ENCODE assay signal across 23 cellular contexts in genomic region chrX:31178769-31179125, GRCh38.
DNase-seq lines count a peak whose midpoint lies in the region; ATAC-seq and TF ChIP-seq lines count a peak whose summit lies in the region.
"Had no signal": no experiment of that assay in that cellular context is flagged by ENCODE, and none has a peak within 500 bp of the region (broad histone marks: within the 10 kb centered on the region; RNA-seq: fewer than 3 reads in every experiment).

No MANE protein-coding gene starts in this region.

- H3K36me3 ChIP-seq in breast epithelium (no peaks in the 10 kb centered on the region), heart left ventricle (peaks cover 0 to 47% (median 0%) of the 10 kb centered on the region in 9 donors)

- ATAC-seq in GM18907 (IDR thresholded peaks at IDR 0.05; ENCODE audit: unreplicated experiment) (peak; percentile 4), heart left ventricle (no peak), SK-N-SH treated with all-trans-retinoic acid at 6 μM for 48 hours (no peak)
- ATAC-seq: HepG2, K562 had no signal

- H3K9me3 ChIP-seq in breast epithelium, result no peaks in the 10 kb centered on the region
- H3K9me3 ChIP-seq in heart left ventricle, result no peaks in the 10 kb centered on the region

- H3K4me1 ChIP-seq in breast epithelium (no peaks in the 10 kb centered on the region), heart left ventricle (peaks cover 0 to 3% (median 0%) of the 10 kb centered on the region in 12 donors)

- no peak for TF ChIP-seq POLR2A in breast epithelium (IDR thresholded peaks at IDR 0.05)
- no peak for TF ChIP-seq POLR2A in heart left ventricle (IDR thresholded peaks at IDR 0.05)

- WGBS in heart left ventricle, 4 donors, result 70 to 94% (median 84%) methylated on average over 2 of the region's 2 CpGs

- H3K27ac ChIP-seq in breast epithelium (no peak overlapping the region), heart left ventricle (no peak overlapping the region)
- H3K27ac ChIP-seq: HL-60, PC-9, RWPE1, SK-N-MC had no signal

- DNase-seq in amniotic epithelial cell (ENCODE audit: low read depth) (peak; percentile 55), fibroblast of villous mesenchyme (ENCODE audit: low read depth) (peak; percentile 61), renal cortical epithelial cell (ENCODE audit: low read depth) (peak; percentile 18), breast epithelium (ENCODE audit: low spot score in 2 of 2) (no peak), mesenteric fat pad (ENCODE audit: low spot score) (no peak), heart left ventricle (no peak)
- DNase-seq: CD4-positive, CD25-positive, alpha-beta regulatory T cell; MM.1S; NCI-H1048; NCI-H1417 treated with DMSO at 0.1 percent for 48 hours; NCI-H187; NCI-H2107; NCI-H446 treated with DMSO at 0.1 percent for 48 hours; NCI-H526 treated with DMSO at 0.1 percent for 48 hours; PC-9; SHP77 treated with DMSO at 0.1 percent for 48 hours had no signal

- TF ChIP-seq CTCF in fibroblast of villous mesenchyme (IDR thresholded peaks at IDR 0.05; ENCODE audit: insufficient read depth, low read depth, low read length) (no peak), breast epithelium (IDR thresholded peaks at IDR 0.05) (no peak), heart left ventricle (IDR thresholded peaks at IDR 0.05) (no peak)

- H3K4me3 ChIP-seq in fibroblast of villous mesenchyme (ENCODE audit: low read depth, low read length), result no peak overlapping the region
- no peak overlapping the region for H3K4me3 ChIP-seq in breast epithelium
- H3K4me3 ChIP-seq in heart left ventricle, result no peak overlapping the region
- H3K4me3 ChIP-seq: K562, PC-9, SK-N-MC had no signal

- intact Hi-C loops in breast epithelium (cut with DNase I; ENCODE audit: low total_unique reads) (no loop called here), heart left ventricle (cut with DNase I) (no loop called here)

- H3K27me3 ChIP-seq in breast epithelium (peaks cover 0 to 11% of the 10 kb centered on the region in 2 donors), heart left ventricle (peaks cover 0 to 3% (median 0%) of the 10 kb centered on the region in 9 donors)

TF ChIP-seq in SK-N-SH treated with all-trans-retinoic acid at 6 μM for 48 hours, 23 proteins besides CTCF, POLR2A, EP300 and RAD21:
- no peak for TF ChIP-seq ISL1 (CRISPR knock-in tag; IDR thresholded peaks at IDR 0.05)
- TF ChIP-seq RARB (CRISPR knock-in tag; IDR thresholded peaks at IDR 0.05), result no peak
- TF ChIP-seq GLIS3 (CRISPR knock-in tag; IDR thresholded peaks at IDR 0.05), result no peak
- no peak for TF ChIP-seq SNAI2 (CRISPR knock-in tag; IDR thresholded peaks at IDR 0.05)
- no peak for TF ChIP-seq CSDC2 (CRISPR knock-in tag; IDR thresholded peaks at IDR 0.05)
- no peak for TF ChIP-seq BACH2 (CRISPR knock-in tag; IDR thresholded peaks at IDR 0.05; ENCODE audit: borderline replicate concordance)
- TF ChIP-seq ZFP3 (CRISPR knock-in tag; IDR thresholded peaks at IDR 0.05), result no peak
- no peak for TF ChIP-seq OSR1 (CRISPR knock-in tag; IDR thresholded peaks at IDR 0.05)
- TF ChIP-seq CREB5 (CRISPR knock-in tag; IDR thresholded peaks at IDR 0.05; ENCODE audit: low read depth), result no peak
- no peak for TF ChIP-seq ZC3H10 (CRISPR knock-in tag; IDR thresholded peaks at IDR 0.05)
- TF ChIP-seq TCF4 (CRISPR knock-in tag; IDR thresholded peaks at IDR 0.05; ENCODE audit: borderline replicate concordance), result no peak
- no peak for TF ChIP-seq ZNF565 (CRISPR knock-in tag; conservative IDR thresholded peaks at IDR 0.05; ENCODE audit: low read depth)
- TF ChIP-seq ZFP30 (CRISPR knock-in tag; IDR thresholded peaks at IDR 0.05), result no peak
- TF ChIP-seq PPARA (CRISPR knock-in tag; IDR thresholded peaks at IDR 0.05; ENCODE audit: borderline replicate concordance), result no peak

Comparison
In these comparisons a context has a peak if more than half of its experiments do, and no peak if none do; other contexts are left out.
1. DNase-seq: peak in amniotic epithelial cell (single experiment), fibroblast of villous mesenchyme (single experiment) and renal cortical epithelial cell (single experiment); none in breast epithelium (0 of 2), mesenteric fat pad (single experiment) and heart left ventricle (0 of 5).